Comparison of ENCODE assay signal across 8 cellular contexts in genomic region chr11:61792310-61793083, GRCh38. TPM values are rescaled to one million over a fixed set of nuclear protein-coding genes. Genes with fewer than 3 reads are reported as not detected.
DNase-seq lines count a peak whose midpoint lies in the region; ATAC-seq, FAIRE-seq and TF ChIP-seq lines count a peak whose summit lies in the region.

TSS of gene FEN1 (plus strand) at chr11:61792911. CDS start at chr11:61795362, 2,451 bp downstream.
TSS of gene TMEM258 (minus strand) at chr11:61792599. CDS start at chr11:61792558, 41 bp downstream.

- H3K4me1 ChIP-seq in keratinocyte (ENCODE audit: control insufficient read depth, extremely low read depth, insufficient read depth, low read length) = peaks cover 11% of the 10 kb centered on the region

- H3K27ac ChIP-seq in keratinocyte (ENCODE audit: control insufficient read depth, insufficient read depth, low read length) = peak within 1 kb of the TSS; percentile 100

- peaks cover 22 to 32% of the 10 kb centered on the region in 2 experiments for H3K36me3 ChIP-seq in keratinocyte (ENCODE audit: control insufficient read depth in 2 of 2, extremely low read depth in 1 of 2, insufficient read depth in 2 of 2, low read length in 2 of 2)

- peak within 1 kb of the TSS; percentile 100 for H3K9ac ChIP-seq in keratinocyte (ENCODE audit: control insufficient read depth, extremely low read depth, insufficient read depth, low read length)

- H3K79me2 ChIP-seq in keratinocyte (ENCODE audit: control insufficient read depth, insufficient read depth, low read length) = peaks cover 64% of the 10 kb centered on the region

- DNase-seq in AG08396 (ENCODE audit: low spot score) = peak; percentile 92
- DNase-seq in NCI-H345 (lab: John Stamatoyannopoulos, UW) = peak; percentile 93
- DNase-seq in activated CD4-positive, CD25-positive, alpha-beta regulatory T cell treated with anti-CD3 and anti-CD28 coated beads, Interleukin-2, amount 50 U/mL, for 16 hours (ENCODE audit: low read depth, low spot score) = peak; percentile 72
- DNase-seq in central memory CD4-positive, alpha-beta T cell = peak; percentile 87
- no peak for DNase-seq in keratinocyte (ENCODE audit: low read depth, low spot score)
- peak; percentile 78 to 86 (median 81) for DNase-seq in stimulated activated CD4-positive, alpha-beta T cell treated with anti-CD3 and anti-CD28 coated beads, Interleukin-12 subunit alpha, Interleukin-12 subunit beta, amount 100 ng/mL, for 48 hours (ENCODE audit: low read depth in 2 of 3, low spot score in 1 of 3)

- dilution Hi-C loops in keratinocyte (cut with MboI; ENCODE audit: extremely low pct_ligation_motif_present, low sequenced_read_pairs) = no loop called here

- H3K4me3 ChIP-seq in keratinocyte (ENCODE audit: control insufficient read depth in 2 of 3, extremely low read depth in 1 of 3, insufficient read depth in 2 of 3, low read depth in 1 of 3, low read length in 3 of 3) = peak within 1 kb of the TSS; percentile 83 to 99 (median 95)

- peak within 1 kb of the TSS; percentile 100 for H2AFZ ChIP-seq in keratinocyte (ENCODE audit: control insufficient read depth, low read length)

- ATAC-seq in GM19023 (IDR thresholded peaks at IDR 0.05; ENCODE audit: unreplicated experiment) (peak; percentile 88), HG03196 (IDR thresholded peaks at IDR 0.05; ENCODE audit: unreplicated experiment) (peak; percentile 73)

- H3K9me3 ChIP-seq in keratinocyte (ENCODE audit: control insufficient read depth, low read depth, low read length) = no peaks in the 10 kb centered on the region

- H3K9me1 ChIP-seq in keratinocyte (ENCODE audit: control insufficient read depth, extremely low read depth, insufficient read depth, low read length) = no peaks in the 10 kb centered on the region

- TF ChIP-seq CTCF in keratinocyte (optimal IDR thresholded peaks at IDR 0.05 in 1 of 3, IDR thresholded peaks at IDR 0.05 in 1 of 3, conservative IDR thresholded peaks at IDR 0.05 in 1 of 3; ENCODE audit: extremely low read depth in 1 of 3, insufficient read depth in 2 of 3, low read length in 3 of 3) = peak in 1 of 3 experiments; percentile 19

- FAIRE-seq in keratinocyte (lab: Jason Lieb, UNC) = no peak

- H4K20me1 ChIP-seq in keratinocyte (ENCODE audit: control insufficient read depth, extremely low read depth, insufficient read depth, low read length) = peaks cover 6% of the 10 kb centered on the region

- H3K4me2 ChIP-seq in keratinocyte (ENCODE audit: control insufficient read depth, extremely low read depth, insufficient read depth, low read depth, low read length) = peak within 1 kb of the TSS; percentile 80

- H3K27me3 ChIP-seq in keratinocyte (ENCODE audit: control insufficient read depth, extremely low read depth, insufficient read depth, low read length) = no peaks in the 10 kb centered on the region

RNA-seq across cellular contexts. Expression of gene FEN1, which starts in this region (rescaled TPM):
- 10.0 to 26.7 TPM (median 25.8 TPM) in 3 replicates for polyA plus RNA-seq in keratinocyte
- 7.0 TPM for polyA plus RNA-seq in keratinocyte (2011; ENCODE audit: low read depth)
- polyA plus RNA-seq in keratinocyte (2011; cell fraction: cytosol; rRNA removed) = 8.0 and 9.4 TPM in 2 replicates
- 10.1 and 10.5 TPM in 2 replicates for polyA plus RNA-seq in keratinocyte (2011; cell fraction: nucleus; rRNA removed)
- polyA plus RNA-seq in keratinocyte (2012; ENCODE audit: low replicate concordance) = 5.0 and 29.4 TPM in 2 replicates
- 10.8 to 24.8 TPM (median 19.8 TPM) in 3 replicates for polyA minus RNA-seq in keratinocyte
- polyA minus RNA-seq in keratinocyte (2011; cell fraction: cytosol; rRNA and poly(A)+ RNA removed) = 8.6 TPM
- polyA minus RNA-seq in keratinocyte (2011; cell fraction: nucleus; rRNA and poly(A)+ RNA removed) = 8.4 and 9.7 TPM in 2 replicates

RNA-seq across cellular contexts. Expression of gene TMEM258, which starts in this region (rescaled TPM):
- 188 to 324 TPM (median 249 TPM) in 3 replicates for polyA plus RNA-seq in keratinocyte
- polyA plus RNA-seq in keratinocyte (2011; ENCODE audit: low read depth) = 8.9 TPM
- 175 and 222 TPM in 2 replicates for polyA plus RNA-seq in keratinocyte (2011; cell fraction: cytosol; rRNA removed)
- polyA plus RNA-seq in keratinocyte (2011; cell fraction: nucleus; rRNA removed) = 55.4 and 64.3 TPM in 2 replicates
- polyA plus RNA-seq in keratinocyte (2012; ENCODE audit: low replicate concordance) = 256 and 286 TPM in 2 replicates
- polyA minus RNA-seq in keratinocyte = 95.2 to 174 TPM (median 118 TPM) in 3 replicates
- 161 TPM for polyA minus RNA-seq in keratinocyte (2011; cell fraction: cytosol; rRNA and poly(A)+ RNA removed)
- polyA minus RNA-seq in keratinocyte (2011; cell fraction: nucleus; rRNA and poly(A)+ RNA removed) = 21.3 and 21.8 TPM in 2 replicates
